2 cellular contexts compared by ENCODE assay signal in genomic region chr20:4694076-4694475, GRCh38.
A peak's percentile ranks its signal among the peaks of the same experiment; 100 is the strongest.
TF ChIP-seq lines count a peak whose summit lies in the region.

No MANE protein-coding gene starts in this region.

TF ChIP-seq in HEK293, 187 proteins besides CTCF, POLR2A, EP300 and RAD21:
- TF ChIP-seq ZNF513 (tag by site-specific recombination; IDR thresholded peaks at IDR 0.05) (no peak), ZNF776 (tag by site-specific recombination; IDR thresholded peaks at IDR 0.05; ENCODE audit: borderline replicate concordance) (no peak), ZNF121 (tag by site-specific recombination; IDR thresholded peaks at IDR 0.05) (peak; percentile 42; the same call in 1 of the 2 replicates), ZNF558 (tag by site-specific recombination; IDR thresholded peaks at IDR 0.05) (no peak), ZNF398 (tag by site-specific recombination; IDR thresholded peaks at IDR 0.05) (no peak), ZNF132 (tag by site-specific recombination; IDR thresholded peaks at IDR 0.05; ENCODE audit: borderline replicate concordance) (no peak)
TF ChIP-seq in HEK293: peak in this region for 1.

TF ChIP-seq in K562, 482 proteins besides CTCF, POLR2A, EP300 and RAD21:
- TF ChIP-seq ZNF695 (CRISPR knock-in tag; IDR thresholded peaks at IDR 0.05) (no peak), L3MBTL2 (IDR thresholded peaks at IDR 0.05) (no peak), ZNF431 (CRISPR knock-in tag; IDR thresholded peaks at IDR 0.05) (no peak), ZFP36 (IDR thresholded peaks at IDR 0.05; ENCODE audit: low read depth, low read length, partially characterized antibody) (no peak), RERE (CRISPR knock-in tag; IDR thresholded peaks at IDR 0.05; ENCODE audit: borderline replicate concordance) (no peak), CREB3 (tag; conservative IDR thresholded peaks at IDR 0.05; ENCODE audit: low read depth) (no peak), ZNF175 (CRISPR knock-in tag; IDR thresholded peaks at IDR 0.05; ENCODE audit: low read depth) (no peak), ZNF121 (CRISPR knock-in tag; conservative IDR thresholded peaks at IDR 0.05) (peak; percentile 85), RBM25 (IDR thresholded peaks at IDR 0.05; ENCODE audit: low read depth, low read length, severe bottlenecking) (peak; percentile 70)
